Comparison of ENCODE assay signal across 1 cellular context in genomic region chr19:18202759-18203407, GRCh38.
TF ChIP-seq lines count a peak whose summit lies in the region.

No MANE protein-coding gene starts in this region.

TF ChIP-seq in SK-N-SH, 30 proteins besides CTCF, POLR2A, EP300 and RAD21 (continued from another document):
- TF ChIP-seq, protein P1, sequence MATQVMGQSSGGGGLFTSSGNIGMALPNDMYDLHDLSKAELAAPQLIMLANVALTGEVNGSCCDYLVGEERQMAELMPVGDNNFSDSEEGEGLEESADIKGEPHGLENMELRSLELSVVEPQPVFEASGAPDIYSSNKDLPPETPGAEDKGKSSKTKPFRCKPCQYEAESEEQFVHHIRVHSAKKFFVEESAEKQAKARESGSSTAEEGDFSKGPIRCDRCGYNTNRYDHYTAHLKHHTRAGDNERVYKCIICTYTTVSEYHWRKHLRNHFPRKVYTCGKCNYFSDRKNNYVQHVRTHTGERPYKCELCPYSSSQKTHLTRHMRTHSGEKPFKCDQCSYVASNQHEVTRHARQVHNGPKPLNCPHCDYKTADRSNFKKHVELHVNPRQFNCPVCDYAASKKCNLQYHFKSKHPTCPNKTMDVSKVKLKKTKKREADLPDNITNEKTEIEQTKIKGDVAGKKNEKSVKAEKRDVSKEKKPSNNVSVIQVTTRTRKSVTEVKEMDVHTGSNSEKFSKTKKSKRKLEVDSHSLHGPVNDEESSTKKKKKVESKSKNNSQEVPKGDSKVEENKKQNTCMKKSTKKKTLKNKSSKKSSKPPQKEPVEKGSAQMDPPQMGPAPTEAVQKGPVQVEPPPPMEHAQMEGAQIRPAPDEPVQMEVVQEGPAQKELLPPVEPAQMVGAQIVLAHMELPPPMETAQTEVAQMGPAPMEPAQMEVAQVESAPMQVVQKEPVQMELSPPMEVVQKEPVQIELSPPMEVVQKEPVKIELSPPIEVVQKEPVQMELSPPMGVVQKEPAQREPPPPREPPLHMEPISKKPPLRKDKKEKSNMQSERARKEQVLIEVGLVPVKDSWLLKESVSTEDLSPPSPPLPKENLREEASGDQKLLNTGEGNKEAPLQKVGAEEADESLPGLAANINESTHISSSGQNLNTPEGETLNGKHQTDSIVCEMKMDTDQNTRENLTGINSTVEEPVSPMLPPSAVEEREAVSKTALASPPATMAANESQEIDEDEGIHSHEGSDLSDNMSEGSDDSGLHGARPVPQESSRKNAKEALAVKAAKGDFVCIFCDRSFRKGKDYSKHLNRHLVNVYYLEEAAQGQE (IDR thresholded peaks at IDR 0.05; ENCODE audit: low read depth, low read length), result no peak
- TF ChIP-seq, protein P2, sequence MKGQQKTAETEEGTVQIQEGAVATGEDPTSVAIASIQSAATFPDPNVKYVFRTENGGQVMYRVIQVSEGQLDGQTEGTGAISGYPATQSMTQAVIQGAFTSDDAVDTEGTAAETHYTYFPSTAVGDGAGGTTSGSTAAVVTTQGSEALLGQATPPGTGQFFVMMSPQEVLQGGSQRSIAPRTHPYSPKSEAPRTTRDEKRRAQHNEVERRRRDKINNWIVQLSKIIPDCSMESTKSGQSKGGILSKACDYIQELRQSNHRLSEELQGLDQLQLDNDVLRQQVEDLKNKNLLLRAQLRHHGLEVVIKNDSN (IDR thresholded peaks at IDR 0.05; ENCODE audit: borderline replicate concordance, low read depth), result no peak
- TF ChIP-seq CHD2 (IDR thresholded peaks at IDR 0.05; ENCODE audit: low read length, partially characterized antibody) (no peak), EZH2phosphoT487 (IDR thresholded peaks at IDR 0.05; ENCODE audit: borderline replicate concordance, low read depth) (no peak), RFX5 (IDR thresholded peaks at IDR 0.05; ENCODE audit: low read length) (no peak), TCF12 (IDR thresholded peaks at IDR 0.05) (no peak), ELF1 (IDR thresholded peaks at IDR 0.05) (no peak)
- TF ChIP-seq, protein P3, sequence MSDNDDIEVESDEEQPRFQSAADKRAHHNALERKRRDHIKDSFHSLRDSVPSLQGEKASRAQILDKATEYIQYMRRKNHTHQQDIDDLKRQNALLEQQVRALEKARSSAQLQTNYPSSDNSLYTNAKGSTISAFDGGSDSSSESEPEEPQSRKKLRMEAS (IDR thresholded peaks at IDR 0.05; ENCODE audit: low read depth), result peak; percentile 68; the same call in 1 of the 2 replicates
- TF ChIP-seq, protein P4, sequence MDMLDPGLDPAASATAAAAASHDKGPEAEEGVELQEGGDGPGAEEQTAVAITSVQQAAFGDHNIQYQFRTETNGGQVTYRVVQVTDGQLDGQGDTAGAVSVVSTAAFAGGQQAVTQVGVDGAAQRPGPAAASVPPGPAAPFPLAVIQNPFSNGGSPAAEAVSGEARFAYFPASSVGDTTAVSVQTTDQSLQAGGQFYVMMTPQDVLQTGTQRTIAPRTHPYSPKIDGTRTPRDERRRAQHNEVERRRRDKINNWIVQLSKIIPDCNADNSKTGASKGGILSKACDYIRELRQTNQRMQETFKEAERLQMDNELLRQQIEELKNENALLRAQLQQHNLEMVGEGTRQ (IDR thresholded peaks at IDR 0.05; ENCODE audit: borderline replicate concordance, low read depth, low read length), result peak; percentile 28; the same call in 1 of the 2 replicates
TF ChIP-seq in SK-N-SH: peak in this region for 4.
